17 cellular contexts compared by ENCODE assay signal in genomic region chr3:4341336-4341675, GRCh38.
"Had no signal": no experiment of that assay in that cellular context is flagged by ENCODE, and none has a peak within 500 bp of the region (broad histone marks: within the 10 kb centered on the region; RNA-seq: fewer than 3 reads in every experiment).

No MANE protein-coding gene starts in this region.

- H3K27me3 ChIP-seq: pancreas, stomach had no signal

- H3K27me3 Mint-ChIP-seq: activated CD4-positive, alpha-beta memory T cell treated with anti-CD3 and anti-CD28 coated beads, Interleukin-2, amount 10 ng/mL, durations not matched to agents 7 days and 5 days; activated naive CD4-positive, alpha-beta T cell treated with anti-CD3 and anti-CD28 coated beads, Interleukin-2, amount 50 U/mL, for 24 hours; activated T-cell treated with anti-CD3 and anti-CD28 coated beads, Interleukin-2, amount 50 U/mL, for 24 hours; dendritic cell treated with granulocyte-macrophage colony-stimulating factor and Interleukin-4, amounts not matched to agents 40 ng/mL and 50 ng/mL, for 4 days; effector memory CD8-positive, alpha-beta T cell; naive B cell had no signal

- H3K36me3 ChIP-seq: pancreas, stomach had no signal

- H3K27ac ChIP-seq: pancreas had no signal

- H3K9me3 ChIP-seq: pancreas, stomach had no signal

- H3K4me3 ChIP-seq: pancreas, stomach had no signal

- H3K36me3 Mint-ChIP-seq: WTC11 had no signal

- DNase-seq: activated CD4-positive, alpha-beta memory T cell treated with anti-CD3 and anti-CD28 coated beads, Interleukin-2, amount 10 ng/mL, durations not matched to agents 7 days and 5 days; activated CD4-positive, alpha-beta T cell treated with anti-CD3 and anti-CD28 coated beads for 4 hours; activated T-cell treated with anti-CD3 and anti-CD28 coated beads, Interleukin-2, amount 50 U/mL, for 24 hours; amniotic stem cell; effector memory CD8-positive, alpha-beta T cell; islet precursor cell; mammary epithelial cell; naive B cell; pancreas; stimulated activated CD4-positive, alpha-beta T cell treated with anti-CD3 and anti-CD28 coated beads, Interleukin-12 subunit alpha, Interleukin-12 subunit beta, amount 100 ng/mL, for 4 hours; stimulated activated CD4-positive, alpha-beta T cell treated with anti-CD3 and anti-CD28 coated beads, Interleukin-2, amount 100 ng/mL, for 24 hours; stomach; T-helper 2 cell; trophoblast cell had no signal

- H3K4me1 ChIP-seq: pancreas had no signal

- H3K4me1 Mint-ChIP-seq: activated naive CD4-positive, alpha-beta T cell treated with anti-CD3 and anti-CD28 coated beads, Interleukin-2, amount 50 U/mL, for 24 hours had no signal

- H3K4me3 Mint-ChIP-seq: activated CD4-positive, alpha-beta memory T cell treated with anti-CD3 and anti-CD28 coated beads, Interleukin-2, amount 10 ng/mL, durations not matched to agents 7 days and 5 days; activated naive CD4-positive, alpha-beta T cell treated with anti-CD3 and anti-CD28 coated beads, Interleukin-2, amount 50 U/mL, for 24 hours; activated T-cell treated with anti-CD3 and anti-CD28 coated beads, Interleukin-2, amount 50 U/mL, for 24 hours; dendritic cell treated with granulocyte-macrophage colony-stimulating factor and Interleukin-4, amounts not matched to agents 40 ng/mL and 50 ng/mL, for 4 days; effector memory CD8-positive, alpha-beta T cell; naive B cell; WTC11 had no signal

- H3K9me3 Mint-ChIP-seq: activated CD4-positive, alpha-beta memory T cell treated with anti-CD3 and anti-CD28 coated beads, Interleukin-2, amount 10 ng/mL, durations not matched to agents 7 days and 5 days; activated naive CD4-positive, alpha-beta T cell treated with anti-CD3 and anti-CD28 coated beads, Interleukin-2, amount 50 U/mL, for 24 hours; activated T-cell treated with anti-CD3 and anti-CD28 coated beads, Interleukin-2, amount 50 U/mL, for 24 hours; dendritic cell treated with granulocyte-macrophage colony-stimulating factor and Interleukin-4, amounts not matched to agents 40 ng/mL and 50 ng/mL, for 4 days; effector memory CD8-positive, alpha-beta T cell; naive B cell; WTC11 had no signal

- H3K27ac Mint-ChIP-seq: activated CD4-positive, alpha-beta memory T cell treated with anti-CD3 and anti-CD28 coated beads, Interleukin-2, amount 10 ng/mL, durations not matched to agents 7 days and 5 days; activated naive CD4-positive, alpha-beta T cell treated with anti-CD3 and anti-CD28 coated beads, Interleukin-2, amount 50 U/mL, for 24 hours; activated T-cell treated with anti-CD3 and anti-CD28 coated beads, Interleukin-2, amount 50 U/mL, for 24 hours; effector memory CD8-positive, alpha-beta T cell; WTC11 had no signal
